ENCODE assay signal across 20 cellular contexts in the genomic region with DNA sequence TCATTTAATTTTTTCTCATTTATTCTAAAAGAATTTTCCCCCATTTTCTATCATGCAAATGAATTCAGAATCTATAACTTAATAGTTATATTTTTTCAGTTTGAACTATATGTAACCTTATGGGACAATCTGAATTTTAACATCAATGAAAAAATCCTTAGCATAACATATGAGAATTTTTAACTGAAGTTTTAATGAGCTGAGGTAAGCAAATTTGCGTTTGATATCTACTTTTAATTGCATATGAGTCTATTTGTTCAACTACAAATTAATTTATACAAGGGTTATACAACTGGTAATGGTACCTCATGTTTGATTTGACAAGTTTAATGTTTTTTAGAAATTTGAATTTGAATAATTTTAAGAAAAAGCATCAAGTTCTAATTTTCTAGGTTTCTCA.
A peak's percentile ranks its signal among the peaks of the same experiment; 100 is the strongest.
DNase-seq lines count a peak whose midpoint lies in the region; ATAC-seq, FAIRE-seq and TF ChIP-seq lines count a peak whose summit lies in the region.
"Had no signal": no experiment of that assay in that cellular context is flagged by ENCODE, and none has a peak within 500 bp of the region (broad histone marks: within the 10 kb centered on the region; RNA-seq: fewer than 3 reads in every experiment).

No MANE protein-coding gene starts in this region.

- TF ChIP-seq EP300 in HepG2 (IDR thresholded peaks at IDR 0.05; ENCODE audit: low read depth in 2 of 2, low read length in 2 of 2) (no peak), HepG2 (CRISPR knock-in tag; IDR thresholded peaks at IDR 0.05; ENCODE audit: borderline replicate concordance) (no peak)

- H3K56ac ChIP-seq in IMR-90 (ENCODE audit: extremely low read depth, insufficient read depth, low read length): no peak overlapping the region

- intact Hi-C loops in HepG2 (cut with micrococcal nuclease; ENCODE audit: unreplicated experiment): no loop called here
- intact Hi-C loops in right lobe of liver (cut with DNase I): no loop called here
- intact Hi-C loops in IMR-90 (cut with micrococcal nuclease): no loop called here

- POLR2A ChIA-PET in HepG2 (lab: Yijun Ruan, JAX): no interaction called here
- POLR2A ChIA-PET in IMR-90 (lab: Charles Lee; ENCODE audit: unreplicated experiment): no interaction called here

- no peak overlapping the region for H2BK15ac ChIP-seq in IMR-90 (ENCODE audit: low read depth, low read length)

- H3K9ac ChIP-seq in HepG2 (ENCODE audit: insufficient read depth, low read depth, low read length): no peak overlapping the region
- no peak overlapping the region for H3K9ac ChIP-seq in IMR-90 (ENCODE audit: low read depth, low read length)
- H3K9ac ChIP-seq: BLaER1 treated with 17β-estradiol and CSF1 and Interleukin-3, amounts not matched to agents 10 nM and 100 nM had no signal

- H2BK20ac ChIP-seq in IMR-90 (ENCODE audit: low read depth, low read length): no peak overlapping the region

- H2AK9ac ChIP-seq in IMR-90 (replicated peaks; ENCODE audit: low read depth, low read length, poor library complexity): no peak overlapping the region

- H3K36me3 ChIP-seq in HepG2 (replicated peaks in 1 of 2; ENCODE audit: control insufficient read depth in 1 of 2, insufficient read depth in 2 of 2, low read length in 2 of 2) (no peaks in the 10 kb centered on the region), right lobe of liver (no peaks in the 10 kb centered on the region), IMR-90 (ENCODE audit: control insufficient read depth, insufficient read depth, low read length) (no peaks in the 10 kb centered on the region)
- H3K36me3 ChIP-seq: BLaER1 treated with 17β-estradiol and CSF1 and Interleukin-3, amounts not matched to agents 10 nM and 100 nM had no signal

- 0% methylated on average over 1 of the region's 1 CpG for WGBS in HepG2 (ENCODE audit: low lambda C conversion rate)
- WGBS in right lobe of liver (ENCODE audit: insufficient coverage, low coverage, low lambda C conversion rate, missing lambda C conversion rate): 52% methylated on average over 1 of the region's 1 CpG
- no CpG with 5 or more reads among the region's 1 CpG for WGBS in IMR-90 (ENCODE audit: extremely low coverage in 2 of 2, insufficient read length in 1 of 2), 2 experiments

- TF ChIP-seq CTCF in HepG2 (CRISPR knock-in tag; IDR thresholded peaks at IDR 0.05) (no peak), right lobe of liver (IDR thresholded peaks at IDR 0.05) (no peak), IMR-90 (conservative IDR thresholded peaks at IDR 0.05; ENCODE audit: low read depth, low read length) (no peak)

- no peak for TF ChIP-seq POLR2A in HepG2 (IDR thresholded peaks at IDR 0.05; ENCODE audit: insufficient read depth in 1 of 2, low read depth in 2 of 2, low read length in 2 of 2)
- no peak for TF ChIP-seq POLR2A in right lobe of liver (IDR thresholded peaks at IDR 0.05)
- no peak for TF ChIP-seq POLR2A in IMR-90 (IDR thresholded peaks at IDR 0.05; ENCODE audit: low read depth, low read length)

- H3K27me3 ChIP-seq in HepG2 (ENCODE audit: control insufficient read depth in 1 of 2, insufficient read depth in 2 of 2, low read length in 2 of 2) (no peaks in the 10 kb centered on the region), right lobe of liver (no peaks in the 10 kb centered on the region), IMR-90 (ENCODE audit: control insufficient read depth, insufficient read depth, low read length) (no peaks in the 10 kb centered on the region)
- H3K27me3 ChIP-seq: BLaER1 treated with 17β-estradiol and CSF1 and Interleukin-3, amounts not matched to agents 10 nM and 100 nM had no signal

- no peak overlapping the region for H3K4ac ChIP-seq in IMR-90 (ENCODE audit: low read depth, low read length)

- in situ Hi-C loops in HepG2 (cut with HindIII; ENCODE audit: extremely low pct_ligation_motif_present, low pct_unique_long_range_greater_than_20kb) (no loop called here), IMR-90 (cut with MboI; ENCODE audit: low sequenced_read_pairs) (no loop called here)

- H3K79me2 ChIP-seq in HepG2 (ENCODE audit: insufficient read depth, low read length): no peaks in the 10 kb centered on the region

- no peak for ATAC-seq in HepG2
- no peak for ATAC-seq in right lobe of liver
- no peak for ATAC-seq in IMR-90 (ENCODE audit: low read depth)
- ATAC-seq: CD8-positive, alpha-beta T cell had no signal

- no peak for DNase-seq in HepG2 (ENCODE audit: low spot score)
- DNase-seq in right lobe of liver: no peak
- DNase-seq in IMR-90: no peak
- DNase-seq in frontal cortex (ENCODE audit: low spot score in 2 of 2): no peak
- DNase-seq in SW 1271 (lab: John Stamatoyannopoulos, UW): no peak
- DNase-seq in MV-4-11 (lab: John Stamatoyannopoulos, UW): no peak
- DNase-seq: AML-193; Caco-2; Calu3; CD4-positive, alpha-beta T cell; CD8-positive, alpha-beta T cell; DMS79 treated with DMSO at 0.1 percent for 48 hours; GF-D8 had no signal

- H2BK120ac ChIP-seq in IMR-90 (ENCODE audit: low read depth, low read length): no peak overlapping the region

- H3K23ac ChIP-seq in IMR-90 (ENCODE audit: low read depth, low read length): no peak overlapping the region

- dilution Hi-C loops in IMR-90 (cut with HindIII; ENCODE audit: low sequenced_read_pairs, unreplicated experiment): no loop called here

- no TSS peak for BruUV-seq in HepG2 (replicated peaks; lab: Mats Ljungman, UMichigan)
- no TSS peak for BruUV-seq in IMR-90 (replicated peaks; lab: Mats Ljungman, UMichigan)

- H3K9me3 ChIP-seq in HepG2 (ENCODE audit: low read length) (no peaks in the 10 kb centered on the region; the same call in 1 of the 2 replicates), right lobe of liver (no peaks in the 10 kb centered on the region), IMR-90 (ENCODE audit: control insufficient read depth, insufficient read depth, low read length) (no peaks in the 10 kb centered on the region)
- H3K9me3 ChIP-seq: BLaER1 treated with 17β-estradiol and CSF1 and Interleukin-3, amounts not matched to agents 10 nM and 100 nM; Caco-2 had no signal

- no peak overlapping the region for H2BK5ac ChIP-seq in IMR-90 (ENCODE audit: low read depth, low read length, poor library complexity, severe bottlenecking)

- no peak overlapping the region for H2AFZ ChIP-seq in HepG2 (ENCODE audit: low read length)
- H2AFZ ChIP-seq in IMR-90 (replicated peaks; ENCODE audit: low read length, poor library complexity): no peak overlapping the region

- no peaks in the 10 kb centered on the region for H3K4me1 ChIP-seq in HepG2 (ENCODE audit: insufficient read depth, low read length)
- H3K4me1 ChIP-seq in right lobe of liver: no peaks in the 10 kb centered on the region
- H3K4me1 ChIP-seq in IMR-90 (ENCODE audit: control insufficient read depth, insufficient read depth, low read length): no peaks in the 10 kb centered on the region; the same call in 1 of the 2 replicates
- H3K4me1 ChIP-seq: Caco-2 had no signal

- no peak for FAIRE-seq in HepG2 (lab: Jason Lieb, UNC)
- peak; percentile 17 for FAIRE-seq in frontal cortex (lab: Jason Lieb, UNC)
- FAIRE-seq: D721Med, G401.6, GM12891, GM19239 had no signal

- no peaks in the 10 kb centered on the region for H3K9me1 ChIP-seq in IMR-90 (ENCODE audit: insufficient read depth, low read length)

- TF ChIP-seq RAD21 in HepG2 (CRISPR knock-in tag; IDR thresholded peaks at IDR 0.05) (no peak), IMR-90 (IDR thresholded peaks at IDR 0.05; ENCODE audit: low read length) (no peak)

- H3K4me2 ChIP-seq in HepG2 (ENCODE audit: low read depth, low read length) (no peak overlapping the region), IMR-90 (ENCODE audit: low read depth, low read length) (no peak overlapping the region)
- H3K4me2 ChIP-seq: BLaER1 treated with 17β-estradiol and CSF1 and Interleukin-3, amounts not matched to agents 10 nM and 100 nM had no signal

- no peak overlapping the region for H3K14ac ChIP-seq in IMR-90 (replicated peaks; ENCODE audit: low read depth, low read length)

- no peak overlapping the region for H4K5ac ChIP-seq in IMR-90 (ENCODE audit: low read depth, low read length)

- H3K79me1 ChIP-seq in IMR-90 (ENCODE audit: low read depth in 1 of 2, low read length in 2 of 2): no peaks in the 10 kb centered on the region

- no peak overlapping the region for H4K8ac ChIP-seq in IMR-90 (ENCODE audit: low read depth in 2 of 2, low read length in 2 of 2)

- no peak overlapping the region for H2AK5ac ChIP-seq in IMR-90 (ENCODE audit: low read depth, low read length)

- no peak overlapping the region for H3K4me3 ChIP-seq in HepG2 (replicated peaks in 1 of 3; ENCODE audit: insufficient read depth in 1 of 3, low read depth in 2 of 3, low read length in 3 of 3)
- no peak overlapping the region for H3K4me3 ChIP-seq in right lobe of liver
- no peak overlapping the region for H3K4me3 ChIP-seq in IMR-90 (ENCODE audit: insufficient read depth, low read depth, low read length)
- H3K4me3 ChIP-seq: BLaER1 treated with 17β-estradiol and CSF1 and Interleukin-3, amounts not matched to agents 10 nM and 100 nM had no signal

- no peak overlapping the region for H3K27ac ChIP-seq in HepG2 (ENCODE audit: extremely low read length, insufficient read depth, low read length)
- no peak overlapping the region for H3K27ac ChIP-seq in right lobe of liver
- no peak overlapping the region for H3K27ac ChIP-seq in IMR-90 (ENCODE audit: insufficient read depth, low read length)
- H3K27ac ChIP-seq: 22Rv1; BLaER1 treated with 17β-estradiol and CSF1 and Interleukin-3, amounts not matched to agents 10 nM and 100 nM; C4-2B had no signal

- no peak overlapping the region for H3K18ac ChIP-seq in IMR-90 (ENCODE audit: low read depth, low read length)

- no peaks in the 10 kb centered on the region for H4K20me1 ChIP-seq in HepG2 (ENCODE audit: insufficient read depth, low read length)
- H4K20me1 ChIP-seq in IMR-90 (ENCODE audit: insufficient read depth, low read length): no peaks in the 10 kb centered on the region
- H4K20me1 ChIP-seq: BLaER1 treated with 17β-estradiol and CSF1 and Interleukin-3, amounts not matched to agents 10 nM and 100 nM had no signal

- H4K91ac ChIP-seq in IMR-90 (ENCODE audit: insufficient read depth, low read depth, low read length): no peak overlapping the region

- CTCF ChIA-PET in HepG2 (lab: Yijun Ruan, JAX; ENCODE audit: low intra/inter-chr PET ratio, low total read pairs): no interaction called here
- CTCF ChIA-PET in IMR-90 (lab: Yijun Ruan, JAX): no interaction called here

TF ChIP-seq in IMR-90, 13 proteins besides CTCF, POLR2A, EP300 and RAD21 (continues in another document):
- no peak for TF ChIP-seq BHLHE40 (IDR thresholded peaks at IDR 0.05; ENCODE audit: low read depth, low read length)
- TF ChIP-seq, protein P1, sequence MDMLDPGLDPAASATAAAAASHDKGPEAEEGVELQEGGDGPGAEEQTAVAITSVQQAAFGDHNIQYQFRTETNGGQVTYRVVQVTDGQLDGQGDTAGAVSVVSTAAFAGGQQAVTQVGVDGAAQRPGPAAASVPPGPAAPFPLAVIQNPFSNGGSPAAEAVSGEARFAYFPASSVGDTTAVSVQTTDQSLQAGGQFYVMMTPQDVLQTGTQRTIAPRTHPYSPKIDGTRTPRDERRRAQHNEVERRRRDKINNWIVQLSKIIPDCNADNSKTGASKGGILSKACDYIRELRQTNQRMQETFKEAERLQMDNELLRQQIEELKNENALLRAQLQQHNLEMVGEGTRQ (IDR thresholded peaks at IDR 0.05; ENCODE audit: low read depth, low read length): no peak
- TF ChIP-seq MAZ (IDR thresholded peaks at IDR 0.05; ENCODE audit: borderline replicate concordance, low read depth, low read length): no peak
- no peak for TF ChIP-seq FOS (IDR thresholded peaks at IDR 0.05; ENCODE audit: low read depth, low read length)
- TF ChIP-seq MAFK (IDR thresholded peaks at IDR 0.05; ENCODE audit: low read depth, low read length): peak; percentile 84
